ENCODE assay signal across 33 cellular contexts in the genomic region with DNA sequence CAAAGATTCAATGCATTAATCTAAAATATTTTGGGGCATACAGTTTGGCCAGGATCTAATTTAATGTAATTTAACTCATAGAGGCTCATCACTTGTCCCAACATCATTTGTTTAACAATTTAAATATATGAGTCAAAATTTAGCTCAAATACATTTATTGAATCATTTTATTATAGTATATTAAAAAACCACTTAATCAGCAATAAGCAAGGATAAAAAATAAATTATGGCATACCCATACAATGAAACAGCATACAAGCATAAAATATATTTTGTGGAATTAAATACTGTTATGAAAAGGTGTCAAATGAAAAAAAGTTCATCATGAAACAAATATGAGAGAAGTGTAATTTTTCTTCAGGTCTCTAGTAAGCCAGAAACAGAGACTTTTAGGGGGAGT.
"Had no signal": no experiment of that assay in that cellular context is flagged by ENCODE, and none has a peak within 500 bp of the region (broad histone marks: within the 10 kb centered on the region; RNA-seq: fewer than 3 reads in every experiment).

No MANE protein-coding gene starts in this region.

- H3K4me1 ChIP-seq: ascending aorta had no signal

- DNase-seq: activated CD4-positive, alpha-beta memory T cell treated with anti-CD3 and anti-CD28 coated beads, Interleukin-2, amount 10 ng/mL, durations not matched to agents 7 days and 5 days; activated CD4-positive, alpha-beta T cell treated with anti-CD3 and anti-CD28 coated beads for 1 hour; activated CD4-positive, alpha-beta T cell treated with anti-CD3 and anti-CD28 coated beads for 36 hours; activated CD4-positive, alpha-beta T cell treated with anti-CD3 and anti-CD28 coated beads for 48 hours; activated CD4-positive, alpha-beta T cell treated with anti-CD3 and anti-CD28 coated beads, Interleukin-2, amount 10 ng/mL, durations not matched to agents 7 days and 5 days; activated CD4-positive, alpha-beta T cell treated with anti-CD3 and anti-CD28 coated beads, Interleukin-2, amount 50 U/mL, for 48 hours; activated CD4-positive, CD25-positive, alpha-beta regulatory T cell; activated CD8-positive, alpha-beta memory T cell treated with anti-CD3 and anti-CD28 coated beads for 24 hours; activated CD8-positive, alpha-beta memory T cell treated with anti-CD3 and anti-CD28 coated beads, Interleukin-2, amount 10 ng/mL, durations not matched to agents 7 days and 5 days; activated CD8-positive, alpha-beta memory T cell treated with anti-CD3 and anti-CD28 coated beads, Interleukin-2, amount 50 U/mL, for 48 hours; activated CD8-positive, alpha-beta T cell treated with anti-CD3 and anti-CD28 coated beads, Interleukin-2, amount 10 ng/mL, durations not matched to agents 7 days and 5 days; activated effector memory CD4-positive, alpha-beta T cell treated with Interleukin-2 at 50 U/mL for 16 hours; activated gamma-delta T cell; activated naive CD4-positive, alpha-beta T cell treated with anti-CD3 and anti-CD28 coated beads, Interleukin-2, amount 50 U/mL, for 16 hours; activated naive CD4-positive, alpha-beta T cell treated with Interleukin-2 at 50 U/mL for 16 hours; activated naive CD8-positive, alpha-beta T cell treated with anti-CD3 and anti-CD28 coated beads, Interleukin-2, amount 10 ng/mL, durations not matched to agents 7 days and 5 days; activated naive CD8-positive, alpha-beta T cell treated with anti-CD3 and anti-CD28 coated beads, Interleukin-2, amount 50 U/mL, for 24 hours; activated T-cell treated with anti-CD3 and anti-CD28 coated beads, Interleukin-2, amount 50 U/mL, for 24 hours; activated T-cell treated with anti-CD3 and anti-CD28 coated beads, Interleukin-2, amount 50 U/mL, for 48 hours; amygdala; anterior cingulate cortex; caudate nucleus; cerebellar nuclear complex; T-helper 1 cell; T-helper 2 cell; T-helper 9 cell; WERI-Rb-1 had no signal

- FAIRE-seq: bronchial epithelial cell, TTC549 had no signal

- ATAC-seq: activated CD4-positive, alpha-beta T cell treated with anti-CD3 and anti-CD28 coated beads for 36 hours; activated CD4-positive, CD25-positive, alpha-beta regulatory T cell treated with anti-CD3 and anti-CD28 coated beads, Interleukin-2, amount 50 U/mL, for 24 hours; activated CD8-positive, alpha-beta memory T cell treated with anti-CD3 and anti-CD28 coated beads, Interleukin-2, amount 10 ng/mL, durations not matched to agents 7 days and 5 days; activated CD8-positive, alpha-beta T cell treated with anti-CD3 and anti-CD28 coated beads, Interleukin-2, amount 10 ng/mL, durations not matched to agents 7 days and 5 days; activated naive CD8-positive, alpha-beta T cell treated with anti-CD3 and anti-CD28 coated beads, Interleukin-2, amount 50 U/mL, for 24 hours; WTC11 had no signal

- H3K4me3 ChIP-seq: ascending aorta, cardiac muscle cell had no signal

- H3K27ac ChIP-seq: ascending aorta, cardiac muscle cell, WERI-Rb-1 had no signal

- H3K27me3 ChIP-seq: ascending aorta, cardiac muscle cell had no signal

- H3K9me3 ChIP-seq: ascending aorta had no signal
